1 cellular context compared by ENCODE assay signal in the genomic region with DNA sequence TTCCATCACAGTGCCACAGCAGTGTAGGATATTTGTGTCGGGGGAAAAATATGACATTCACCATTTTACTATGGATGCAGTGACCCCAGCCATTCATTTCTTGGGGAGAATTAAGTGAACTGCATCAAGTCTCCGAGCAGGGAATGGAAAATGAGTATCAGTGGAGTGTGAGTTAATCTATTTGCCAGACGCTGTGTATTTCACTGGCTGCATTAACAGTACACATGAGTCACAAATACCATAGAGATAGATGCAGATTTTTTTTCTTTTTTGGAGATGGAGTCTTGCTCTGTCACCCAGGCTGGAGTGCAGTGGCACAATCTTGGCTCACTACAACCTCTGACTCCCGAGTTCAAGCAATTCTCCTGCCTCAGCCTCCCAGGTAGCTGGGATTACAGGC.
TF ChIP-seq lines count a peak whose summit lies in the region.

No MANE protein-coding gene starts in this region.

TF ChIP-seq in IMR-90, 13 proteins besides CTCF, POLR2A, EP300 and RAD21:
- TF ChIP-seq RCOR1 (IDR thresholded peaks at IDR 0.05; ENCODE audit: insufficient replicate concordance, low read length), result no peak
- TF ChIP-seq USF2 (IDR thresholded peaks at IDR 0.05; ENCODE audit: low read depth, low read length), result no peak
- peak; percentile 49; the same call in 1 of the 2 replicates for TF ChIP-seq FOS (IDR thresholded peaks at IDR 0.05; ENCODE audit: low read depth, low read length)
TF ChIP-seq in IMR-90: peak in this region for 1.
